ENCODE assay signal across 1 cellular context in the genomic region with DNA sequence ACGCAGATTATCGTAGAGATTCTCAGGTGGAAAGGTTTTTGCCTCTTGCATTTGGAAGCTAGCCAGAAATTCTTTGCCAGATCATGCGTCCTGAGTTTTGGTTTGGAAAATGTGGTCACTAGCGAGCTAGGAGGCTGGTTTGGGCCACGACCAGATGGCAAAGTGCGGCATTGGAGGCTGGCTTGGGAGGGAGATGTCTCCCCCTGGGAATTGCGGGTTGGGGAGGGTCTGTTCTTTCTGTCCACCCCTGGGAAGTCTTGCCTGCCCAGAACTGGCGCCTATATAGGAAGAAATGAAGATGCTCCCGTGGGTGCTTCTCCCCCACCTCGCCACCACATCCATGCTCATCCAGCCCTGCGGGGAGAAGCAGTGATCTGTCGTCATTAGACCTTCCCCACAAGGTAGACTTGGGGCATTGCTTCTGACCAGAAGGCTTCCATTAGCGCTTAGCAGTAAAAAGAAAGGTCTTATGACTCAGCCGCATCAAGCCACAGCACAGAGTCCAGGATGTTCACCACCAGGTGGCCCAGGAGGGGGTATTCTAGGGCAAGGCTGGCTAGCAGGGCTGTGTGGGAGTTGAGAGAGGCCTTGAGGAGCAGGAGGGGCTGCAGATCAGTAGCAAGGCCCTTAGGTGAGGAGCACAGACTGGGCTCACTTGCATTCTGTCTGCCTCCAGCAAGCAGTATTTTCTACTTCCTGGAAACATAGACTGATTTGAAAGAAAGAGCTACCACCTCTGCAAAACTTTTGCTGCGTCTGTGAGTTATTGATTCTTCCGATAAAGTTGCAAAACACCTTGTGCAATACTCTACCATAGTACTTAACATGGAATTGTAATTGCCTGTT.
TF ChIP-seq lines count a peak whose summit lies in the region.

No MANE protein-coding gene starts in this region.

TF ChIP-seq in K562, 482 proteins besides CTCF, POLR2A, EP300 and RAD21 (continued from another document and continues in another):
- TF ChIP-seq ZNF24 (IDR thresholded peaks at IDR 0.05) (no peak), ELF4 (CRISPR knock-in tag; IDR thresholded peaks at IDR 0.05) (no peak), SREBF2 (CRISPR knock-in tag; IDR thresholded peaks at IDR 0.05) (no peak), SAFB (IDR thresholded peaks at IDR 0.05; ENCODE audit: borderline replicate concordance, low read depth, low read length) (no peak), RHOXF2B (CRISPR knock-in tag; conservative IDR thresholded peaks at IDR 0.05) (0 out of 2 replicates have a peak, but pooled peaks have one; percentile 51), NCOA1 (IDR thresholded peaks at IDR 0.05; ENCODE audit: low read depth) (0 out of 2 replicates have a peak, but pooled peaks have one; percentile 15), HDGF (IDR thresholded peaks at IDR 0.05) (no peak), PHF21A (IDR thresholded peaks at IDR 0.05; ENCODE audit: borderline replicate concordance, low read depth) (no peak), NR2C2 (CRISPR knock-in tag; IDR thresholded peaks at IDR 0.05) (no peak), NR2C2 (tag; IDR thresholded peaks at IDR 0.05) (peak; percentile 68), BCLAF1 (IDR thresholded peaks at IDR 0.05; ENCODE audit: borderline replicate concordance in 1 of 2, control insufficient read depth in 1 of 2, low read depth in 2 of 2, low read length in 1 of 2) (no peak), ZNF583 (CRISPR knock-in tag; IDR thresholded peaks at IDR 0.05) (no peak), CREB5 (CRISPR knock-in tag; IDR thresholded peaks at IDR 0.05) (no peak), OTX1 (CRISPR knock-in tag; IDR thresholded peaks at IDR 0.05) (no peak), NELFE (IDR thresholded peaks at IDR 0.05; ENCODE audit: insufficient read depth, insufficient read length) (no peak), ZNF197 (CRISPR knock-in tag; IDR thresholded peaks at IDR 0.05; ENCODE audit: low read depth) (0 out of 2 replicates have a peak, but pooled peaks have one; percentile 16), ZNF224 (CRISPR knock-in tag; IDR thresholded peaks at IDR 0.05) (no peak), SP2 (IDR thresholded peaks at IDR 0.05; ENCODE audit: extremely low read depth, low read depth, low read length, poor library complexity, severe bottlenecking) (no peak), HDAC2 (IDR thresholded peaks at IDR 0.05) (no peak), CREM (IDR thresholded peaks at IDR 0.05; ENCODE audit: low read depth) (peak; percentile 55; the same call in 1 of the 2 replicates), MAZ (CRISPR knock-in tag; conservative IDR thresholded peaks at IDR 0.05 in 1 of 2, IDR thresholded peaks at IDR 0.05 in 1 of 2) (peak; percentile 87 to 91), BRD9 (IDR thresholded peaks at IDR 0.05; ENCODE audit: low read depth, partially characterized antibody) (peak; percentile 85), CEBPZ (IDR thresholded peaks at IDR 0.05; ENCODE audit: borderline replicate concordance, low read depth, low read length) (no peak), NR2C1 (IDR thresholded peaks at IDR 0.05) (no peak), NR2C1 (tag; IDR thresholded peaks at IDR 0.05) (peak; percentile 54), RREB1 (CRISPR knock-in tag; IDR thresholded peaks at IDR 0.05) (no peak), MYC (IDR thresholded peaks at IDR 0.05; ENCODE audit: low read depth, low read length) (peak; percentile 68), MYC (CRISPR knock-in tag; IDR thresholded peaks at IDR 0.05; ENCODE audit: borderline replicate concordance, low read depth) (no peak; the same call in 1 of the 2 replicates), ETV1 (tag; conservative IDR thresholded peaks at IDR 0.05; ENCODE audit: low read depth) (peak; percentile 50), ZNF274 (IDR thresholded peaks at IDR 0.05; ENCODE audit: borderline replicate concordance, low read depth, low read length) (no peak)
- TF ChIP-seq, protein P1, sequence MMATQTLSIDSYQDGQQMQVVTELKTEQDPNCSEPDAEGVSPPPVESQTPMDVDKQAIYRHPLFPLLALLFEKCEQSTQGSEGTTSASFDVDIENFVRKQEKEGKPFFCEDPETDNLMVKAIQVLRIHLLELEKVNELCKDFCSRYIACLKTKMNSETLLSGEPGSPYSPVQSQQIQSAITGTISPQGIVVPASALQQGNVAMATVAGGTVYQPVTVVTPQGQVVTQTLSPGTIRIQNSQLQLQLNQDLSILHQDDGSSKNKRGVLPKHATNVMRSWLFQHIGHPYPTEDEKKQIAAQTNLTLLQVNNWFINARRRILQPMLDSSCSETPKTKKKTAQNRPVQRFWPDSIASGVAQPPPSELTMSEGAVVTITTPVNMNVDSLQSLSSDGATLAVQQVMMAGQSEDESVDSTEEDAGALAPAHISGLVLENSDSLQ (IDR thresholded peaks at IDR 0.05), result no peak
- TF ChIP-seq, protein P2, sequence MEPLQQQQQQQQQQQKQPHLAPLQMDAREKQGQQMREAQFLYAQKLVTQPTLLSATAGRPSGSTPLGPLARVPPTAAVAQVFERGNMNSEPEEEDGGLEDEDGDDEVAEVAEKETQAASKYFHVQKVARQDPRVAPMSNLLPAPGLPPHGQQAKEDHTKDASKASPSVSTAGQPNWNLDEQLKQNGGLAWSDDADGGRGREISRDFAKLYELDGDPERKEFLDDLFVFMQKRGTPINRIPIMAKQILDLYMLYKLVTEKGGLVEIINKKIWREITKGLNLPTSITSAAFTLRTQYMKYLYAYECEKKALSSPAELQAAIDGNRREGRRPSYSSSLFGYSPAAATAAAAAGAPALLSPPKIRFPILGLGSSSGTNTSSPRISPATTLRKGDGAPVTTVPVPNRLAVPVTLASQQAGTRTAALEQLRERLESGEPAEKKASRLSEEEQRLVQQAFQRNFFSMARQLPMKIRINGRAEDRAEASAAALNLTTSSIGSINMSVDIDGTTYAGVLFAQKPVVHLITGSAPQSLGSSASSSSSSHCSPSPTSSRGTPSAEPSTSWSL (CRISPR knock-in tag; IDR thresholded peaks at IDR 0.05; ENCODE audit: borderline replicate concordance), result no peak
- TF ChIP-seq, protein P3, sequence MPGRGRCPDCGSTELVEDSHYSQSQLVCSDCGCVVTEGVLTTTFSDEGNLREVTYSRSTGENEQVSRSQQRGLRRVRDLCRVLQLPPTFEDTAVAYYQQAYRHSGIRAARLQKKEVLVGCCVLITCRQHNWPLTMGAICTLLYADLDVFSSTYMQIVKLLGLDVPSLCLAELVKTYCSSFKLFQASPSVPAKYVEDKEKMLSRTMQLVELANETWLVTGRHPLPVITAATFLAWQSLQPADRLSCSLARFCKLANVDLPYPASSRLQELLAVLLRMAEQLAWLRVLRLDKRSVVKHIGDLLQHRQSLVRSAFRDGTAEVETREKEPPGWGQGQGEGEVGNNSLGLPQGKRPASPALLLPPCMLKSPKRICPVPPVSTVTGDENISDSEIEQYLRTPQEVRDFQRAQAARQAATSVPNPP (IDR thresholded peaks at IDR 0.05; ENCODE audit: borderline replicate concordance, insufficient read depth, insufficient read length), result no peak
- TF ChIP-seq, protein P4, sequence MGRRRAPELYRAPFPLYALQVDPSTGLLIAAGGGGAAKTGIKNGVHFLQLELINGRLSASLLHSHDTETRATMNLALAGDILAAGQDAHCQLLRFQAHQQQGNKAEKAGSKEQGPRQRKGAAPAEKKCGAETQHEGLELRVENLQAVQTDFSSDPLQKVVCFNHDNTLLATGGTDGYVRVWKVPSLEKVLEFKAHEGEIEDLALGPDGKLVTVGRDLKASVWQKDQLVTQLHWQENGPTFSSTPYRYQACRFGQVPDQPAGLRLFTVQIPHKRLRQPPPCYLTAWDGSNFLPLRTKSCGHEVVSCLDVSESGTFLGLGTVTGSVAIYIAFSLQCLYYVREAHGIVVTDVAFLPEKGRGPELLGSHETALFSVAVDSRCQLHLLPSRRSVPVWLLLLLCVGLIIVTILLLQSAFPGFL (CRISPR knock-in tag; IDR thresholded peaks at IDR 0.05), result no peak
- TF ChIP-seq, protein P5, sequence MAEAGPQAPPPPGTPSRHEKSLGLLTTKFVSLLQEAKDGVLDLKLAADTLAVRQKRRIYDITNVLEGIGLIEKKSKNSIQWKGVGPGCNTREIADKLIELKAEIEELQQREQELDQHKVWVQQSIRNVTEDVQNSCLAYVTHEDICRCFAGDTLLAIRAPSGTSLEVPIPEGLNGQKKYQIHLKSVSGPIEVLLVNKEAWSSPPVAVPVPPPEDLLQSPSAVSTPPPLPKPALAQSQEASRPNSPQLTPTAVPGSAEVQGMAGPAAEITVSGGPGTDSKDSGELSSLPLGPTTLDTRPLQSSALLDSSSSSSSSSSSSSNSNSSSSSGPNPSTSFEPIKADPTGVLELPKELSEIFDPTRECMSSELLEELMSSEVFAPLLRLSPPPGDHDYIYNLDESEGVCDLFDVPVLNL (CRISPR knock-in tag; IDR thresholded peaks at IDR 0.05; ENCODE audit: low read depth), result no peak
